ENCODE assay signal across 8 cellular contexts in the genomic region with DNA sequence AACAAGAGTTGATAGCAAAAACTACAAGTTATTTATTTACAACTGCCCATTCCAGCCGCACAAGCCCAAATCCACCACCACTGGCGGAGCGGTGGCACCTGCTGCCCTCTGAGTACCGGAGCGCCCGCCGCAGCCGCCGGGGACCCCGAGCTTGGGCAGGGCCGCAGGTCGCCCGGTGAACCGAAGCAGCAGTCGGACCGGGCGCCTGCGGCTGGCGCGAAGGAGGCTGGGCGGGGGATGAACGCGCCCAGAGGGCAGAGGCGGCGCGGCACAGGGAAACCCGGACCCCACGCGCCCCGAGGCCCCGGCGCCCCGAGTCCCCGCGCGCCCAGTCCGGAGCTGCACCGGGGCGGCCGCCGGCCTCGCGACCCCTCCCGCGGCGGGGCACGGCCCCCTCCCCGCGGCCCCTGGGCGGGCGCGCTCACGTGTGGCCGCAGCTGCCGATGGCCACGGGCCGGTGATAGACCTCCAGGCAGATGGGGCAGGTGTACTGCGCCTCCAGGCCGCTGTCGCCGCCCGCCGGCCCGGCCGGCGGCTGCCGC. TPM values are rescaled to one million over a fixed set of nuclear protein-coding genes. Genes with fewer than 3 reads are reported as not detected.
DNase-seq lines count a peak whose midpoint lies in the region; ATAC-seq and TF ChIP-seq lines count a peak whose summit lies in the region.

No MANE protein-coding gene starts in this region.

- peaks cover 21% of the 10 kb centered on the region for H3K4me1 ChIP-seq in adipocyte (ENCODE audit: control insufficient read depth, insufficient read depth, low read length)
- H3K4me1 ChIP-seq in iPS-20b (ENCODE audit: insufficient read depth, low read length) = 0 out of 2 replicates have a peak, but pooled peaks cover 6% of the 10 kb centered on the region

- DNase-seq in CD14-positive monocyte (ENCODE audit: low spot score) (no peak), adipocyte (ENCODE audit: low read depth) (peak; percentile 53), cerebellum (ENCODE audit: low spot score) (no peak), NCI-H1048 (lab: John Stamatoyannopoulos, UW) (no peak)

- H3K27me3 ChIP-seq in adipocyte (replicated peaks; ENCODE audit: control insufficient read depth, insufficient read depth, low read length) = no peaks in the 10 kb centered on the region
- H3K27me3 ChIP-seq in iPS-20b (ENCODE audit: insufficient read depth, low read length) = no peaks in the 10 kb centered on the region

- peaks cover 0 to 2% (median 0%) of the 10 kb centered on the region in 7 donors for H3K9me3 Mint-ChIP-seq in CD14-positive monocyte
- H3K9me3 Mint-ChIP-seq in stimulated activated memory B cell treated with anti-CD40 and anti-IgM and Interleukin-4, amounts not matched to agents 10 μg/mL and 1 μg/mL and 100 μg/mL, for 72 hours = no peaks in the 10 kb centered on the region

- intact Hi-C loops in CD14-positive monocyte (cut with micrococcal nuclease) = loop anchor here (2.0 to 10.0 kb wide), 3 partner anchors 135 to 751 kb away; partner anchors contain the start of genes BANP (in 1 of the 2) and ZC3H18 (in 1 of the 2)

- peaks cover 0 to 4% (median 3%) of the 10 kb centered on the region in 3 donors for H3K27me3 Mint-ChIP-seq in CD14-positive monocyte (ENCODE audit: low read depth in 3 of 3)
- H3K27me3 Mint-ChIP-seq in stimulated activated memory B cell treated with anti-CD40 and anti-IgM and Interleukin-4, amounts not matched to agents 10 μg/mL and 1 μg/mL and 100 μg/mL, for 72 hours = no peaks in the 10 kb centered on the region

- TF ChIP-seq CTCF in CD14-positive monocyte (IDR thresholded peaks at IDR 0.05) = no peak

- H3K4me1 Mint-ChIP-seq in CD14-positive monocyte = peaks cover 49% of the 10 kb centered on the region
- peaks cover 72% of the 10 kb centered on the region for H3K4me1 Mint-ChIP-seq in stimulated activated memory B cell treated with anti-CD40 and anti-IgM and Interleukin-4, amounts not matched to agents 10 μg/mL and 1 μg/mL and 100 μg/mL, for 72 hours

- H3K27ac Mint-ChIP-seq in CD14-positive monocyte = peak overlapping the region; percentile 90 to 99 (median 98)
- H3K27ac Mint-ChIP-seq in stimulated activated memory B cell treated with anti-CD40 and anti-IgM and Interleukin-4, amounts not matched to agents 10 μg/mL and 1 μg/mL and 100 μg/mL, for 72 hours = peak overlapping the region; percentile 61

- H3K36me3 ChIP-seq in adipocyte (ENCODE audit: control insufficient read depth, insufficient read depth, low read length, severe bottlenecking) = peaks cover 10% of the 10 kb centered on the region
- H3K36me3 ChIP-seq in iPS-20b (ENCODE audit: insufficient read depth, low read depth, low read length) = no peaks in the 10 kb centered on the region

- peak overlapping the region; percentile 99 for H3K4me3 Mint-ChIP-seq in CD14-positive monocyte
- H3K4me3 Mint-ChIP-seq in stimulated activated memory B cell treated with anti-CD40 and anti-IgM and Interleukin-4, amounts not matched to agents 10 μg/mL and 1 μg/mL and 100 μg/mL, for 72 hours = peak overlapping the region; percentile 73

- ATAC-seq in GM19397 (IDR thresholded peaks at IDR 0.05; ENCODE audit: unreplicated experiment) (peak; percentile 15), HG03571 (IDR thresholded peaks at IDR 0.05; ENCODE audit: unreplicated experiment) (peak; percentile 13)
- ATAC-seq in stimulated activated memory B cell treated with anti-CD40 and anti-IgM and Interleukin-4, amounts not matched to agents 10 μg/mL and 1 μg/mL and 100 μg/mL, for 72 hours = peak; percentile 28

- H3K9me3 ChIP-seq in adipocyte (ENCODE audit: control insufficient read depth, low read length) (no peaks in the 10 kb centered on the region), iPS-20b (ENCODE audit: insufficient read depth, low read depth, low read length) (no peaks in the 10 kb centered on the region)

- H3K9ac ChIP-seq in adipocyte (ENCODE audit: low read length) (peak overlapping the region; percentile 93), iPS-20b (ENCODE audit: low read depth, low read length) (peak overlapping the region; percentile 51; the same call in 1 of the 2 replicates)

- peaks cover 15 to 34% of the 10 kb centered on the region in 2 donors for H3K36me3 Mint-ChIP-seq in CD14-positive monocyte
- no peaks in the 10 kb centered on the region for H3K36me3 Mint-ChIP-seq in stimulated activated memory B cell treated with anti-CD40 and anti-IgM and Interleukin-4, amounts not matched to agents 10 μg/mL and 1 μg/mL and 100 μg/mL, for 72 hours

- H3K4me3 ChIP-seq in adipocyte (ENCODE audit: low read length) (peak overlapping the region; percentile 94), iPS-20b (ENCODE audit: low read length) (peak overlapping the region; percentile 97)

- no peak overlapping the region for H3K27ac ChIP-seq in iPS-20b (ENCODE audit: low read length)

RNA-seq across cellular contexts. Expression of gene RNF166, which starts 0.4 kb away (rescaled TPM):
- 100 to 1,000 TPM in 1 of 2 donors, 10 to 100 TPM in 1; 99.3 to 120 TPM for polyA plus RNA-seq in CD14-positive monocyte
- total RNA-seq in cerebellum = 9.3 TPM

RNA-seq across cellular contexts. Expression of gene CTU2, which starts 0.5 kb away (rescaled TPM):
- polyA plus RNA-seq in CD14-positive monocyte = 1 to 10 TPM; 5.9 to 7.5 TPM
- total RNA-seq in cerebellum = 8.8 TPM

RNA-seq across cellular contexts. Expression of gene SNAI3, which starts 19.5 kb away (rescaled TPM):
- polyA plus RNA-seq in CD14-positive monocyte = 1 to 10 TPM; 4.2 to 5.3 TPM
- total RNA-seq in cerebellum = not detected

RNA-seq across cellular contexts. Expression of gene MVD, which starts 42.9 kb away (rescaled TPM):
- 10 to 100 TPM in 1 of 2 donors, 1 to 10 TPM in 1; 9.0 to 12.2 TPM for polyA plus RNA-seq in CD14-positive monocyte
- 24.1 TPM for total RNA-seq in cerebellum

RNA-seq across cellular contexts. Expression of gene CYBA, which starts 55.0 kb away (rescaled TPM):
- 1,000 to 10,000 TPM; 2,092 to 2,376 TPM for polyA plus RNA-seq in CD14-positive monocyte
- total RNA-seq in cerebellum = 23.3 TPM
